Comparison of ENCODE assay signal across 19 cellular contexts in genomic region chr6:32980488-32981038, GRCh38. TPM values are rescaled to one million over a fixed set of nuclear protein-coding genes. Genes with fewer than 3 reads are reported as not detected.
A peak's percentile ranks its signal among the peaks of the same experiment; 100 is the strongest.
DNase-seq lines count a peak whose midpoint lies in the region; ATAC-seq and TF ChIP-seq lines count a peak whose summit lies in the region.
"Had no signal": no experiment of that assay in that cellular context is flagged by ENCODE, and none has a peak within 500 bp of the region (broad histone marks: within the 10 kb centered on the region; RNA-seq: fewer than 3 reads in every experiment).

No MANE protein-coding gene starts in this region.

- ATAC-seq in activated naive CD8-positive, alpha-beta T cell treated with anti-CD3 and anti-CD28 coated beads, Interleukin-2, amount 50 U/mL, for 24 hours = no peak
- no peak for ATAC-seq in naive B cell (ENCODE audit: low read depth in 2 of 2)
- ATAC-seq in GM19023 (IDR thresholded peaks at IDR 0.05; ENCODE audit: unreplicated experiment) = no peak

- peaks cover 16 to 68% (median 23%) of the 10 kb centered on the region in 3 donors for H3K36me3 Mint-ChIP-seq in CD8-positive, alpha-beta memory T cell
- H3K36me3 Mint-ChIP-seq in activated naive CD8-positive, alpha-beta T cell treated with anti-CD3 and anti-CD28 coated beads, Interleukin-2, amount 50 U/mL, for 24 hours (ENCODE audit: low read depth) = peaks cover 64% of the 10 kb centered on the region
- peaks cover 31 to 45% of the 10 kb centered on the region in 2 donors for H3K36me3 Mint-ChIP-seq in naive B cell

- no peak overlapping the region for H3K4me3 ChIP-seq in CD8-positive, alpha-beta memory T cell (ENCODE audit: low read length)
- H3K4me3 ChIP-seq: coronary artery had no signal

- no peaks in the 10 kb centered on the region for H3K9me3 ChIP-seq in CD8-positive, alpha-beta memory T cell (ENCODE audit: low read length)

- peaks cover 40% of the 10 kb centered on the region for H3K4me1 ChIP-seq in CD8-positive, alpha-beta memory T cell (ENCODE audit: insufficient read depth, low read length)

- H3K27ac Mint-ChIP-seq in CD8-positive, alpha-beta memory T cell = peak overlapping the region in 5 of 8 donors; percentile 7 to 68 (median 51)
- peak overlapping the region; percentile 54 for H3K27ac Mint-ChIP-seq in activated naive CD8-positive, alpha-beta T cell treated with anti-CD3 and anti-CD28 coated beads, Interleukin-2, amount 50 U/mL, for 24 hours
- H3K27ac Mint-ChIP-seq in naive B cell = peak overlapping the region in 4 of 6 donors; percentile 15 to 68 (median 56)

- no peaks in the 10 kb centered on the region for H3K9me3 Mint-ChIP-seq in CD8-positive, alpha-beta memory T cell
- H3K9me3 Mint-ChIP-seq in activated naive CD8-positive, alpha-beta T cell treated with anti-CD3 and anti-CD28 coated beads, Interleukin-2, amount 50 U/mL, for 24 hours = no peaks in the 10 kb centered on the region
- H3K9me3 Mint-ChIP-seq in naive B cell = no peaks in the 10 kb centered on the region

- no peaks in the 10 kb centered on the region for H3K27me3 ChIP-seq in CD8-positive, alpha-beta memory T cell (ENCODE audit: insufficient read depth, low read length, poor library complexity, severe bottlenecking)

- peaks cover 42 to 75% (median 61%) of the 10 kb centered on the region in 3 donors for H3K4me1 Mint-ChIP-seq in CD8-positive, alpha-beta memory T cell
- H3K4me1 Mint-ChIP-seq in activated naive CD8-positive, alpha-beta T cell treated with anti-CD3 and anti-CD28 coated beads, Interleukin-2, amount 50 U/mL, for 24 hours = peaks cover 62% of the 10 kb centered on the region
- peaks cover 57 to 65% (median 61%) of the 10 kb centered on the region in 3 donors for H3K4me1 Mint-ChIP-seq in naive B cell

- H3K36me3 ChIP-seq in CD8-positive, alpha-beta memory T cell (ENCODE audit: insufficient read depth, low read length) = peaks cover 63% of the 10 kb centered on the region

- no peak overlapping the region for H3K27ac ChIP-seq in CD8-positive, alpha-beta memory T cell (ENCODE audit: low read depth, low read length)
- H3K27ac ChIP-seq: coronary artery had no signal

- H3K4me3 Mint-ChIP-seq in CD8-positive, alpha-beta memory T cell = peak overlapping the region in 1 of 7 donors; percentile 37
- H3K4me3 Mint-ChIP-seq in activated naive CD8-positive, alpha-beta T cell treated with anti-CD3 and anti-CD28 coated beads, Interleukin-2, amount 50 U/mL, for 24 hours = no peak overlapping the region
- H3K4me3 Mint-ChIP-seq in naive B cell = peak overlapping the region in 2 of 8 donors; percentile 15 to 35

- POLR2A ChIA-PET in CD8-positive, alpha-beta memory T cell (lab: Charles Lee) = interaction anchor here (0.6 to 3.8 kb wide), 5 partner anchors 9 to 135 kb away, joined by 3 to 43 read pairs (median 4); no protein-coding TSS in a partner anchor

- peak; percentile 23 for TF ChIP-seq POLR2A in GM18526 (IDR thresholded peaks at IDR 0.05; ENCODE audit: extremely low read depth, insufficient read length)

- CTCF ChIA-PET in CD8-positive, alpha-beta memory T cell (lab: Charles Lee) = interaction anchor here (1.0 to 9.6 kb wide), 8 partner anchors 9 to 95 kb away, joined by 3 to 161 read pairs (median 8); partner anchors contain the start of genes BRD2 and HLA-DMA

- no peaks in the 10 kb centered on the region for H3K27me3 Mint-ChIP-seq in CD8-positive, alpha-beta memory T cell
- H3K27me3 Mint-ChIP-seq in activated naive CD8-positive, alpha-beta T cell treated with anti-CD3 and anti-CD28 coated beads, Interleukin-2, amount 50 U/mL, for 24 hours = no peaks in the 10 kb centered on the region
- H3K27me3 Mint-ChIP-seq in naive B cell = no peaks in the 10 kb centered on the region

- no peak for DNase-seq in CD8-positive, alpha-beta memory T cell
- DNase-seq in activated naive CD8-positive, alpha-beta T cell treated with anti-CD3 and anti-CD28 coated beads, Interleukin-2, amount 50 U/mL, for 24 hours = no peak
- DNase-seq in naive B cell = no peak
- no peak for DNase-seq in NCI-H1930 (lab: John Stamatoyannopoulos, UW)
- DNase-seq in midbrain (lab: John Stamatoyannopoulos, UW) = no peak
- DNase-seq in HT-29 (ENCODE audit: low spot score) = no peak
- DNase-seq: activated CD4-positive, alpha-beta T cell treated with anti-CD3 and anti-CD28 coated beads, Interleukin-2, amount 50 U/mL, for 1 hour; anterior cingulate cortex; C1 segment of cervical spinal cord; NCI-H1105; NCI-H345; SIG-M5; substantia nigra; T-helper 9 cell had no signal

RNA-seq across cellular contexts. Expression of gene BRD2, which starts 12.2 kb away (rescaled TPM):
- total RNA-seq in CD8-positive, alpha-beta memory T cell = 100 to 1,000 TPM; 373 to 387 TPM
- polyA plus RNA-seq in CD8-positive, alpha-beta memory T cell = 89.9 TPM
- 100 to 1,000 TPM in 1 of 6 donors, 10 to 100 TPM in 5; 26.9 to 148 (median 48.5) TPM for polyA plus RNA-seq in naive B cell (ENCODE audit: low read depth in 6 of 6)
- 144 and 147 TPM in 2 replicates for total RNA-seq in HT-29 (2014; rRNA removed; shearing (Covaris generic))

RNA-seq across cellular contexts. Expression of gene HLA-DMA, which starts 27.7 kb away (rescaled TPM):
- total RNA-seq in CD8-positive, alpha-beta memory T cell = 10 to 100 TPM; 14.0 to 16.5 TPM
- polyA plus RNA-seq in CD8-positive, alpha-beta memory T cell = 35.0 TPM
- 1,000 to 10,000 TPM; 1,101 to 1,557 (median 1,371) TPM for polyA plus RNA-seq in naive B cell (ENCODE audit: low read depth in 6 of 6)
- 8.5 and 9.0 TPM in 2 replicates for total RNA-seq in HT-29 (2014; rRNA removed; shearing (Covaris generic))

RNA-seq across cellular contexts. Expression of gene HLA-DOA, which starts 28.8 kb away (rescaled TPM):
- total RNA-seq in CD8-positive, alpha-beta memory T cell = 1 to 10 TPM; 6.7 to 6.9 TPM
- polyA plus RNA-seq in CD8-positive, alpha-beta memory T cell = 12.0 TPM
- polyA plus RNA-seq in naive B cell (ENCODE audit: low read depth in 6 of 6) = 100 to 1,000 TPM; 219 to 598 (median 388) TPM
- 0.03 and 0.23 TPM in 2 replicates for total RNA-seq in HT-29 (2014; rRNA removed; shearing (Covaris generic))
- total RNA-seq: pulmonary artery endothelial cell had no signal
- polyA plus RNA-seq: keratinocyte had no signal

RNA-seq across cellular contexts. Expression of gene HLA-DMB, which starts 39.7 kb away (rescaled TPM):
- total RNA-seq in CD8-positive, alpha-beta memory T cell = 1 to 10 TPM; 4.3 to 5.3 TPM
- polyA plus RNA-seq in CD8-positive, alpha-beta memory T cell = 25.6 TPM
- 1,000 to 10,000 TPM; 1,171 to 1,354 (median 1,198) TPM for polyA plus RNA-seq in naive B cell (ENCODE audit: low read depth in 6 of 6)
- total RNA-seq in HT-29 (2014; rRNA removed; shearing (Covaris generic)) = 2.1 and 3.3 TPM in 2 replicates
- polyA plus RNA-seq: keratinocyte had no signal
